8 cellular contexts compared by ENCODE assay signal in the genomic region with DNA sequence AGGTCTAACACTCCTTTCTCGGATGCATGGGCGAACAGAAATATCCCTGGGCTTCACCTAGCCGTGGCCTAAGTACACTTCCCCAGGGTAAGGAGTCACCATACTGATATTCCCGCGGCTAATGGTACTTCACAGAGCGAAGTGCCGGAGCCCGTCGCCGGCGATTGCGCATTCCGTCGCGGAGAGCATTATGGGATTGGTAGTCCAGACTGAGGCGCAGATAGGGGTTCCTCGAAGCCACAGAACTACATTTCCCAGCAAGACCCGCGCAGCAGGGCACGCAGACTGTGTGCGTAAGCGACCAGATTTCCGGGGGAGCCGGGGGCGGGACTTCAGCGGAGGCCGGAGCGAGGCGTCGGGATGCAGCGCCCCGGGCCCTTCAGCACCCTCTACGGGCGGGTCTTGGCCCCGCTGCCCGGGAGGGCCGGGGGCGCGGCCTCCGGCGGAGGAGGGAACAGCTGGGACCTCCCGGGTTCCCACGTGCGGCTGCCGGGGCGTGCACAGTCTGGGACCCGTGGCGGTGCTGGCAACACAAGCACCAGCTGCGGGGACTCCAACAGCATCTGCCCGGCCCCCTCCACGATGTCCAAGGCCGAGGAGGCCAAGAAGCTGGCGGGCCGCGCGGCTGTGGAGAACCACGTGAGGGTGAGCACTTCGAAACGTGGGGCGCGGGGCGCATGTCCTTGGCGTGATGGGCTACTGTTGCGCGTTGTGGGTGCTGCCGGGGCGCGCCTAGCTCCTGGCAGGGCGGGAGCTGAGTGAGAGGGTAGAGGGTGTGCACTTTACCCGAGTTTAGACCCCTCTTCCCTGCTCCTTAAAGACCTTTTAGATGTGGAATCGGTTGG. TPM values are rescaled to one million over a fixed set of nuclear protein-coding genes. Genes with fewer than 3 reads are reported as not detected.
DNase-seq lines count a peak whose midpoint lies in the region; ATAC-seq and TF ChIP-seq lines count a peak whose summit lies in the region.

A gene (plus strand): TSS at position 335 of the 845 bp plus-strand sequence. CDS start 26 bp downstream, at position 361.

- POLR2A ChIA-PET in Panc1 (lab: Charles Lee), result no interaction called here

- peaks cover 10% of the 10 kb centered on the region for H3K9me3 ChIP-seq in DND-41 (ENCODE audit: insufficient read depth, low read length, severe bottlenecking)
- no peaks in the 10 kb centered on the region for H3K9me3 ChIP-seq in Panc1 (ENCODE audit: control insufficient read depth, insufficient read depth, low read depth, low read length)
- no peaks in the 10 kb centered on the region for H3K9me3 ChIP-seq in muscle layer of duodenum (ENCODE audit: control insufficient read depth in 1 of 2, low read length in 2 of 2)

- H3K4me3 Mint-ChIP-seq in activated T-cell treated with anti-CD3 and anti-CD28 coated beads, Interleukin-2, amount 50 U/mL, for 4 hours, result peak within 1 kb of the TSS; percentile 98

- BruUV-seq in Panc1 (replicated peaks; lab: Mats Ljungman, UMichigan), result no TSS peak

- peak; percentile 94 for ATAC-seq in DND-41 (ENCODE audit: insufficient read depth, low read depth)
- peak; percentile 98 for ATAC-seq in GM21737 (IDR thresholded peaks at IDR 0.05; ENCODE audit: unreplicated experiment)
- ATAC-seq in Panc1, result peak; percentile 99
- peak; percentile 95 to 96 for ATAC-seq in activated T-cell treated with anti-CD3 and anti-CD28 coated beads, Interleukin-2, amount 50 U/mL, for 4 hours
- peak; percentile 98 for ATAC-seq in esophagus mucosa

- CTCF ChIA-PET in Panc1 (lab: Charles Lee), result no interaction called here

- peak; percentile 75 for TF ChIP-seq CTCF in DND-41 (IDR thresholded peaks at IDR 0.05; ENCODE audit: borderline replicate concordance, extremely low read depth, low read length, poor library complexity, severe bottlenecking)
- peak; percentile 62 for TF ChIP-seq CTCF in KMS-11 (conservative IDR thresholded peaks at IDR 0.05; ENCODE audit: low read depth, low read length)
- peak; percentile 84 for TF ChIP-seq CTCF in Panc1 (IDR thresholded peaks at IDR 0.05)

- peak within 1 kb of the TSS; percentile 72 for H3K9ac ChIP-seq in DND-41 (ENCODE audit: low read depth, low read length)
- peak within 1 kb of the TSS; percentile 71 for H3K9ac ChIP-seq in KMS-11

- H3K27me3 Mint-ChIP-seq in activated T-cell treated with anti-CD3 and anti-CD28 coated beads, Interleukin-2, amount 50 U/mL, for 4 hours (ENCODE audit: low read depth), result no peaks in the 10 kb centered on the region

- H2AFZ ChIP-seq in DND-41 (ENCODE audit: low read depth, low read length) (peak within 1 kb of the TSS; percentile 99), KMS-11 (ENCODE audit: low read depth) (peak within 1 kb of the TSS; percentile 80)

- H3K36me3 ChIP-seq in DND-41 (ENCODE audit: insufficient read depth, low read length), result no peaks in the 10 kb centered on the region; the same call in 1 of the 2 replicates
- no peaks in the 10 kb centered on the region for H3K36me3 ChIP-seq in KMS-11 (ENCODE audit: insufficient read depth)
- no peaks in the 10 kb centered on the region; the same call in 1 of the 2 replicates for H3K36me3 ChIP-seq in Panc1 (ENCODE audit: control insufficient read depth, insufficient read depth, low read length)
- no peaks in the 10 kb centered on the region for H3K36me3 ChIP-seq in muscle layer of duodenum (ENCODE audit: control insufficient read depth in 1 of 2, insufficient read depth in 2 of 2, low read length in 2 of 2)

- no peaks in the 10 kb centered on the region for H3K9me3 Mint-ChIP-seq in activated T-cell treated with anti-CD3 and anti-CD28 coated beads, Interleukin-2, amount 50 U/mL, for 4 hours

- H4K20me1 ChIP-seq in DND-41 (ENCODE audit: insufficient read depth, low read length), result peaks cover 19% of the 10 kb centered on the region; the same call in 1 of the 2 replicates
- H4K20me1 ChIP-seq in KMS-11 (ENCODE audit: insufficient read depth), result no peaks in the 10 kb centered on the region

- H3K79me2 ChIP-seq in DND-41 (ENCODE audit: insufficient read depth, low read length), result peaks cover 60% of the 10 kb centered on the region
- peaks cover 47% of the 10 kb centered on the region for H3K79me2 ChIP-seq in KMS-11 (ENCODE audit: insufficient read depth, low read depth)

- in situ Hi-C loops in Panc1 (cut with HindIII; ENCODE audit: low pct_unique_long_range_greater_than_20kb, low sequenced_read_pairs), result no loop called here

- peaks cover 8% of the 10 kb centered on the region for H3K36me3 Mint-ChIP-seq in activated T-cell treated with anti-CD3 and anti-CD28 coated beads, Interleukin-2, amount 50 U/mL, for 4 hours (ENCODE audit: insufficient read depth)

- peak within 1 kb of the TSS; percentile 90 to 99 for H3K4me3 ChIP-seq in DND-41 (ENCODE audit: low read depth in 1 of 2, low read length in 2 of 2)
- peak within 1 kb of the TSS; percentile 90 for H3K4me3 ChIP-seq in KMS-11 (IDR thresholded peaks at IDR 0.05; ENCODE audit: insufficient read depth, low read depth, low read length)
- peak within 1 kb of the TSS; percentile 83 to 89 for H3K4me3 ChIP-seq in Panc1 (ENCODE audit: low read depth in 2 of 2, low read length in 2 of 2)
- H3K4me3 ChIP-seq in muscle layer of duodenum (ENCODE audit: low read depth in 1 of 2, low read length in 2 of 2), result peak within 1 kb of the TSS; percentile 83 to 94

- H3K27me3 ChIP-seq in DND-41 (ENCODE audit: insufficient read depth, low read length, poor library complexity), result no peaks in the 10 kb centered on the region
- H3K27me3 ChIP-seq in KMS-11 (ENCODE audit: insufficient read depth, low read depth), result no peaks in the 10 kb centered on the region
- no peaks in the 10 kb centered on the region for H3K27me3 ChIP-seq in Panc1 (ENCODE audit: control insufficient read depth, insufficient read depth, low read length)
- no peaks in the 10 kb centered on the region for H3K27me3 ChIP-seq in muscle layer of duodenum (ENCODE audit: low read depth, low read length)

- H3K4me2 ChIP-seq in DND-41 (ENCODE audit: insufficient read depth, low read length) (peak within 1 kb of the TSS; percentile 94), KMS-11 (peak within 1 kb of the TSS; percentile 81)

- H3K27ac ChIP-seq in DND-41 (ENCODE audit: low read length), result peak within 1 kb of the TSS; percentile 96
- H3K27ac ChIP-seq in KMS-11, result peak within 1 kb of the TSS; percentile 48
- H3K27ac ChIP-seq in Panc1 (ENCODE audit: low read length), result peak within 1 kb of the TSS; percentile 86
- H3K27ac ChIP-seq in muscle layer of duodenum (ENCODE audit: low read length), result peak within 1 kb of the TSS; percentile 91

- intact Hi-C loops in Panc1 (cut with micrococcal nuclease; ENCODE audit: unreplicated experiment), result no loop called here

- DNase-seq in DND-41, result peak; percentile 99
- DNase-seq in Panc1 (ENCODE audit: low read depth, low spot score), result peak; percentile 97
- DNase-seq in activated T-cell treated with anti-CD3 and anti-CD28 coated beads, Interleukin-2, amount 50 U/mL, for 4 hours, result peak; percentile 98
- DNase-seq in stimulated activated CD8-positive, alpha-beta memory T cell treated with anti-CD3 and anti-CD28 coated beads, Interleukin-7, amount 100 ng/mL, for 4 hours (ENCODE audit: low read depth in 2 of 2), result peak; percentile 99

- H3K4me1 ChIP-seq in DND-41 (ENCODE audit: insufficient read depth, low read length), result peaks cover 38% of the 10 kb centered on the region
- peaks cover 25% of the 10 kb centered on the region for H3K4me1 ChIP-seq in KMS-11 (ENCODE audit: low read depth, poor library complexity, severe bottlenecking)
- H3K4me1 ChIP-seq in Panc1 (ENCODE audit: control insufficient read depth, insufficient read depth, low read length), result peaks cover 10% of the 10 kb centered on the region
- H3K4me1 ChIP-seq in muscle layer of duodenum (ENCODE audit: control insufficient read depth in 1 of 2, insufficient read depth in 2 of 2, low read length in 2 of 2), result peaks cover 11 to 24% of the 10 kb centered on the region in 2 donors

- H3K4me1 Mint-ChIP-seq in activated T-cell treated with anti-CD3 and anti-CD28 coated beads, Interleukin-2, amount 50 U/mL, for 4 hours (ENCODE audit: low read depth), result peaks cover 59% of the 10 kb centered on the region

RNA-seq across cellular contexts. Expression of the gene that starts here (rescaled TPM):
- total RNA-seq in Panc1 (2021; ENCODE audit: unreplicated experiment) (18.2 TPM), esophagus mucosa (9.5 TPM)
- 19.4 TPM for polyA plus RNA-seq in Panc1 (2012; ENCODE audit: insufficient read length)
- total RNA-seq in activated T-cell treated with anti-CD3 and anti-CD28 coated beads, Interleukin-2, amount 50 U/mL, for 4 hours, result 100 to 1,000 TPM in 1 of 3 donors, 10 to 100 TPM in 2; 89.1 to 109 (median 94.4) TPM

Comparison
In these comparisons a context has a peak if more than half of its experiments do, and no peak if none do; other contexts are left out.
1. Peak in every context shown above with its lines: DNase-seq, ATAC-seq, H3K4me3 ChIP-seq and H3K27ac ChIP-seq.